8 cellular contexts compared by ENCODE assay signal in genomic region chr20:35277531-35278395, GRCh38. TPM values are rescaled to one million over a fixed set of nuclear protein-coding genes. Genes with fewer than 3 reads are reported as not detected.
A peak's percentile ranks its signal among the peaks of the same experiment; 100 is the strongest.
DNase-seq lines count a peak whose midpoint lies in the region; ATAC-seq, FAIRE-seq and TF ChIP-seq lines count a peak whose summit lies in the region.

MMP24OS (minus strand) TSS chr20:35278122; CDS start chr20:35277929, 193 bp downstream.

- H3K79me2 ChIP-seq in Loucy (ENCODE audit: insufficient read depth, low read length) (peaks cover 39% of the 10 kb centered on the region), SK-N-SH (ENCODE audit: insufficient read depth) (peaks cover 47% of the 10 kb centered on the region), osteoblast (ENCODE audit: insufficient read depth, low read length) (peaks cover 61% of the 10 kb centered on the region)

- H3K9ac ChIP-seq in Loucy (ENCODE audit: low read depth, low read length, poor library complexity, severe bottlenecking), result peak within 1 kb of the TSS; percentile 83
- peak within 1 kb of the TSS; percentile 83 for H3K9ac ChIP-seq in SK-N-SH

- no peak for TF ChIP-seq EP300 in SK-N-SH (IDR thresholded peaks at IDR 0.05; ENCODE audit: borderline replicate concordance in 1 of 2, low read depth in 1 of 2, low read length in 1 of 2)

- H3K27ac Mint-ChIP-seq in activated naive CD4-positive, alpha-beta T cell treated with anti-CD3 and anti-CD28 coated beads, Interleukin-2, amount 50 U/mL, for 72 hours, result peak within 1 kb of the TSS; percentile 98 to 99
- peak within 1 kb of the TSS; percentile 98 for H3K27ac Mint-ChIP-seq in glutamatergic neuron (ENCODE audit: unreplicated experiment)

- H3K36me3 ChIP-seq in Loucy (ENCODE audit: insufficient read depth, low read length) (peaks cover 39% of the 10 kb centered on the region; the same call in 1 of the 2 replicates), SK-N-SH (replicated peaks in 1 of 2; ENCODE audit: control insufficient read depth in 1 of 2, insufficient read depth in 2 of 2, low read length in 1 of 2) (peaks cover 47 to 50% of the 10 kb centered on the region in 2 experiments), osteoblast (ENCODE audit: insufficient read depth, low read length) (peaks cover 65% of the 10 kb centered on the region), testis (ENCODE audit: low read depth, missing control alignments) (no peaks in the 10 kb centered on the region)

- no peak for TF ChIP-seq POLR2A in testis (IDR thresholded peaks at IDR 0.05)

- no peaks in the 10 kb centered on the region for H3K27me3 ChIP-seq in Loucy (ENCODE audit: insufficient read depth, low read length, poor library complexity, severe bottlenecking)
- no peaks in the 10 kb centered on the region for H3K27me3 ChIP-seq in SK-N-SH (ENCODE audit: insufficient read depth)
- H3K27me3 ChIP-seq in osteoblast (ENCODE audit: insufficient read depth, low read length), result no peaks in the 10 kb centered on the region
- H3K27me3 ChIP-seq in testis, result no peaks in the 10 kb centered on the region

- peak within 1 kb of the TSS; percentile 76 for H3K4me3 ChIP-seq in Loucy (ENCODE audit: low read length, poor library complexity, severe bottlenecking)
- H3K4me3 ChIP-seq in SK-N-SH (ENCODE audit: low read depth in 2 of 2, low read length in 1 of 2), result peak within 1 kb of the TSS; percentile 75 to 85
- H3K4me3 ChIP-seq in osteoblast (ENCODE audit: insufficient read depth, low read length), result peak within 1 kb of the TSS; percentile 80
- H3K4me3 ChIP-seq in testis, result peak within 1 kb of the TSS; percentile 72 to 73

- H3K9me2 ChIP-seq in Loucy (replicated peaks; ENCODE audit: low read depth, low read length) (no peaks in the 10 kb centered on the region), SK-N-SH (no peaks in the 10 kb centered on the region)

- H4K20me1 ChIP-seq in Loucy (ENCODE audit: insufficient read depth, low read length, poor library complexity, severe bottlenecking) (peaks cover 13% of the 10 kb centered on the region), SK-N-SH (ENCODE audit: insufficient read depth) (no peaks in the 10 kb centered on the region), osteoblast (ENCODE audit: insufficient read depth, low read length) (peaks cover 15% of the 10 kb centered on the region)

- H3K4me1 ChIP-seq in Loucy (ENCODE audit: insufficient read depth, low read length, poor library complexity, severe bottlenecking) (peaks cover 7% of the 10 kb centered on the region), SK-N-SH (ENCODE audit: control insufficient read depth in 1 of 2, insufficient read depth in 2 of 2, low read depth in 1 of 2, low read length in 1 of 2) (peaks cover 6 to 38% of the 10 kb centered on the region in 2 experiments; a peak in 3 of 4 replicates), osteoblast (ENCODE audit: insufficient read depth, low read length) (peaks cover 13% of the 10 kb centered on the region), testis (peaks cover 12% of the 10 kb centered on the region)

- H3K4me2 ChIP-seq in Loucy (ENCODE audit: low read depth, low read length, poor library complexity, severe bottlenecking) (peak within 1 kb of the TSS; percentile 76), SK-N-SH (peak within 1 kb of the TSS; percentile 97), osteoblast (ENCODE audit: insufficient read depth, low read length) (peak within 1 kb of the TSS; percentile 90)

- DNase-seq in GOT3 (lab: John Stamatoyannopoulos, UW) (peak; percentile 66), SK-N-SH (peak; percentile 97), glutamatergic neuron (peak; percentile 93), osteoblast (ENCODE audit: insufficient read length, low spot score, missing footprints) (peak; percentile 98), testis (peak; percentile 91)
- peak; percentile 86 to 90 for DNase-seq in activated naive CD4-positive, alpha-beta T cell treated with anti-CD3 and anti-CD28 coated beads, Interleukin-2, amount 50 U/mL, for 72 hours (ENCODE audit: low spot score in 2 of 2)

- H2AFZ ChIP-seq in Loucy (ENCODE audit: low read length) (no peak within 1 kb of the TSS), SK-N-SH (ENCODE audit: low read depth) (no peak within 1 kb of the TSS), osteoblast (ENCODE audit: low read length) (no peak within 1 kb of the TSS)

- H3K27me3 Mint-ChIP-seq in glutamatergic neuron (ENCODE audit: unreplicated experiment), result peaks cover 5% of the 10 kb centered on the region

- 0 out of 2 replicates have a peak, but pooled peaks have one; percentile 4 for TF ChIP-seq RAD21 in SK-N-SH (IDR thresholded peaks at IDR 0.05; ENCODE audit: low read length)

- peaks cover 11% of the 10 kb centered on the region for H3K4me1 Mint-ChIP-seq in glutamatergic neuron (ENCODE audit: low read depth, unreplicated experiment)

- H3K27ac ChIP-seq in SK-N-SH (ENCODE audit: low read depth in 2 of 2, low read length in 1 of 2) (peak within 1 kb of the TSS; percentile 51 to 90), osteoblast (ENCODE audit: low read depth, low read length) (peak within 1 kb of the TSS; percentile 78), testis (peak within 1 kb of the TSS; percentile 91 to 93)

- CTCF ChIA-PET in SK-N-SH (lab: Yijun Ruan, JAX), result interaction anchor here (0.6 to 4.3 kb wide), 2 partner anchors 8 to 12 kb away, joined by 3 to 23 read pairs; no protein-coding TSS in a partner anchor

- no peaks in the 10 kb centered on the region for H3K9me3 Mint-ChIP-seq in activated naive CD4-positive, alpha-beta T cell treated with anti-CD3 and anti-CD28 coated beads, Interleukin-2, amount 50 U/mL, for 72 hours
- H3K9me3 Mint-ChIP-seq in glutamatergic neuron (ENCODE audit: unreplicated experiment), result peaks cover 13% of the 10 kb centered on the region

- H3F3A ChIP-seq in Loucy (ENCODE audit: low read depth) (peaks cover 4% of the 10 kb centered on the region; the same call in 1 of the 2 replicates), SK-N-SH (replicated peaks; ENCODE audit: insufficient read depth) (peaks cover 44% of the 10 kb centered on the region)

- 0% methylated on average over 14 of the region's 76 CpGs for WGBS in SK-N-SH (ENCODE audit: low lambda C conversion rate)
- WGBS in testis, 2 donors, result 0% methylated on average over 10 to 66 of the region's 76 CpGs

- ATAC-seq in activated naive CD4-positive, alpha-beta T cell treated with anti-CD3 and anti-CD28 coated beads, Interleukin-2, amount 50 U/mL, for 72 hours, result peak; percentile 94 to 95

- peak; percentile 27; the same call in 1 of the 2 replicates for TF ChIP-seq CTCF in Loucy (conservative IDR thresholded peaks at IDR 0.05; ENCODE audit: low read length)
- TF ChIP-seq CTCF in SK-N-SH (IDR thresholded peaks at IDR 0.05), result peak; percentile 24
- no peak for TF ChIP-seq CTCF in glutamatergic neuron (IDR thresholded peaks at IDR 0.05; ENCODE audit: partially characterized antibody, unreplicated experiment)
- TF ChIP-seq CTCF in osteoblast (IDR thresholded peaks at IDR 0.05; ENCODE audit: extremely low read depth, low read depth, low read length), result peak; percentile 9
- peak in 1 of 3 experiments; percentile 13 for TF ChIP-seq CTCF in testis (IDR thresholded peaks at IDR 0.05)

- H3K36me3 Mint-ChIP-seq in activated naive CD4-positive, alpha-beta T cell treated with anti-CD3 and anti-CD28 coated beads, Interleukin-2, amount 50 U/mL, for 72 hours, result peaks cover 8 to 35% of the 10 kb centered on the region in 2 donors
- no peaks in the 10 kb centered on the region for H3K36me3 Mint-ChIP-seq in glutamatergic neuron (ENCODE audit: unreplicated experiment)

- peak within 1 kb of the TSS; percentile 97 for H3K4me3 Mint-ChIP-seq in glutamatergic neuron (ENCODE audit: unreplicated experiment)

- POLR2A ChIA-PET in SK-N-SH (lab: Yijun Ruan, JAX), result interaction anchor here (0.7 to 1.2 kb wide), 5 partner anchors 12 to 346 kb away, joined by 3 to 11 read pairs (median 4); partner anchors contain the start of genes CEP250 and EDEM2

- peak; percentile 94 for FAIRE-seq in G401.6 (lab: Jason Lieb, UNC)

- H3K9me3 ChIP-seq in Loucy (ENCODE audit: insufficient read depth, low read depth, low read length), result no peaks in the 10 kb centered on the region
- no peaks in the 10 kb centered on the region for H3K9me3 ChIP-seq in SK-N-SH
- H3K9me3 ChIP-seq in osteoblast (ENCODE audit: low read depth, low read length), result no peaks in the 10 kb centered on the region
- no peaks in the 10 kb centered on the region for H3K9me3 ChIP-seq in testis

- intact Hi-C loops in testis (cut with DNase I; ENCODE audit: low total_unique reads), result no loop called here

TF ChIP-seq in SK-N-SH, 30 proteins besides CTCF, POLR2A, EP300 and RAD21:
- TF ChIP-seq MXI1 (IDR thresholded peaks at IDR 0.05; ENCODE audit: low read depth, low read length) (0 out of 2 replicates have a peak, but pooled peaks have one; percentile 39), CHD2 (IDR thresholded peaks at IDR 0.05; ENCODE audit: low read length, partially characterized antibody) (peak; percentile 23), RXRA (IDR thresholded peaks at IDR 0.05; ENCODE audit: borderline replicate concordance, low read depth) (no peak), ELF1 (IDR thresholded peaks at IDR 0.05) (peak; percentile 80), FOXJ3 (CRISPR knock-in tag; IDR thresholded peaks at IDR 0.05) (no peak), SIN3A (IDR thresholded peaks at IDR 0.05; ENCODE audit: borderline replicate concordance, low read depth, low read length) (no peak; the same call in 1 of the 2 replicates), GABPA (IDR thresholded peaks at IDR 0.05; ENCODE audit: low read depth) (peak; percentile 27; the same call in 1 of the 2 replicates), PBX3 (IDR thresholded peaks at IDR 0.05) (no peak; the same call in none of the 2 replicates), TAF1 (IDR thresholded peaks at IDR 0.05; ENCODE audit: borderline replicate concordance, low read depth, low read length) (peak; percentile 65; the same call in 1 of the 2 replicates), POLR2AphosphoS5 (IDR thresholded peaks at IDR 0.05; ENCODE audit: low read depth, low read length) (peak; percentile 97)

RNA-seq across cellular contexts. Expression of gene MMP24OS, which starts in this region (rescaled TPM):
- 52.4 and 53.1 TPM in 2 replicates for polyA plus RNA-seq in SK-N-SH (2012; rRNA removed)
- polyA plus RNA-seq in SK-N-SH (2012; cell fraction: cytosol; rRNA removed), result 45.2 and 58.3 TPM in 2 replicates
- 64.2 and 76.0 TPM in 2 replicates for polyA plus RNA-seq in SK-N-SH (2012; cell fraction: nucleus; rRNA removed)
- 10 to 100 TPM; 29.4 to 41.8 TPM for total RNA-seq in activated naive CD4-positive, alpha-beta T cell treated with anti-CD3 and anti-CD28 coated beads, Interleukin-2, amount 50 U/mL, for 72 hours
- total RNA-seq in glutamatergic neuron (ENCODE audit: unreplicated experiment), result 99.0 TPM
- 22.1 and 30.9 TPM in 2 replicates for total RNA-seq in osteoblast
- 10 to 100 TPM; 16.4 to 35.1 TPM for total RNA-seq in testis
- 45.9 TPM for polyA plus RNA-seq in testis (ENCODE audit: insufficient read depth, low read depth, low replicate concordance)

Comparison
In these comparisons a context has a peak if more than half of its experiments do, and no peak if none do; other contexts are left out.
1. Peak in every context shown above with its lines: DNase-seq, ATAC-seq, H3K4me3 ChIP-seq and H3K27ac ChIP-seq.